In genomic region chr1:230632273-230632873, GRCh38 we compare ENCODE assay signal across 8 cellular contexts. TPM values are rescaled to one million over a fixed set of nuclear protein-coding genes. Genes with fewer than 3 reads are reported as not detected.
DNase-seq lines count a peak whose midpoint lies in the region; ATAC-seq and TF ChIP-seq lines count a peak whose summit lies in the region.

No MANE protein-coding gene starts in this region.

- TF ChIP-seq POLR2A in IMR-90 (IDR thresholded peaks at IDR 0.05; ENCODE audit: low read depth, low read length) (no peak), esophagus squamous epithelium (IDR thresholded peaks at IDR 0.05) (no peak)

- H3K4ac ChIP-seq in IMR-90 (ENCODE audit: low read depth, low read length), result no peak overlapping the region
- no peak overlapping the region for H3K4ac ChIP-seq in neuronal stem cell (ENCODE audit: low read length)

- dilution Hi-C loops in IMR-90 (cut with HindIII; ENCODE audit: low sequenced_read_pairs, unreplicated experiment), result no loop called here

- H3K27ac Mint-ChIP-seq in activated CD4-positive, alpha-beta memory T cell treated with anti-CD3 and anti-CD28 coated beads for 36 hours, result no peak overlapping the region
- H3K27ac Mint-ChIP-seq in activated CD4-positive, alpha-beta memory T cell treated with anti-CD3 and anti-CD28 coated beads, Interleukin-2, amount 10 ng/mL, durations not matched to agents 7 days and 5 days, result no peak overlapping the region

- intact Hi-C loops in activated CD4-positive, alpha-beta memory T cell treated with anti-CD3 and anti-CD28 coated beads for 36 hours (cut with micrococcal nuclease), result no loop called here
- intact Hi-C loops in IMR-90 (cut with micrococcal nuclease) (loop anchor here (1.0 kb wide), 1 partner anchor 141 kb away; no protein-coding TSS in a partner anchor), esophagus squamous epithelium (cut with DNase I) (no loop called here)

- ATAC-seq in IMR-90 (ENCODE audit: low read depth) (peak; percentile 80), HG03457 (IDR thresholded peaks at IDR 0.05; ENCODE audit: unreplicated experiment) (no peak)

- H2BK5ac ChIP-seq in IMR-90 (ENCODE audit: low read depth, low read length, poor library complexity, severe bottlenecking), result no peak overlapping the region
- H2BK5ac ChIP-seq in neuronal stem cell (ENCODE audit: low read length), result no peak overlapping the region

- H2BK15ac ChIP-seq in IMR-90 (ENCODE audit: low read depth, low read length), result no peak overlapping the region
- no peak overlapping the region for H2BK15ac ChIP-seq in neuronal stem cell (ENCODE audit: low read length)

- no peak overlapping the region for H3K27ac ChIP-seq in IMR-90 (ENCODE audit: insufficient read depth, low read length)
- no peak overlapping the region for H3K27ac ChIP-seq in neuronal stem cell (replicated peaks; ENCODE audit: low read length)
- no peak overlapping the region for H3K27ac ChIP-seq in esophagus squamous epithelium

- no peak overlapping the region for H3K4me3 ChIP-seq in IMR-90 (ENCODE audit: insufficient read depth, low read depth, low read length)
- H3K4me3 ChIP-seq in fibroblast of pulmonary artery (replicated peaks; ENCODE audit: low read depth, low read length), result no peak overlapping the region
- no peak overlapping the region for H3K4me3 ChIP-seq in neuronal stem cell (ENCODE audit: low read length in 2 of 2)
- H3K4me3 ChIP-seq in esophagus squamous epithelium, result no peak overlapping the region

- H3K36me3 Mint-ChIP-seq in activated CD4-positive, alpha-beta memory T cell treated with anti-CD3 and anti-CD28 coated beads for 36 hours, result no peaks in the 10 kb centered on the region
- no peaks in the 10 kb centered on the region for H3K36me3 Mint-ChIP-seq in activated CD4-positive, alpha-beta memory T cell treated with anti-CD3 and anti-CD28 coated beads, Interleukin-2, amount 10 ng/mL, durations not matched to agents 7 days and 5 days (ENCODE audit: low read depth)

- WGBS in IMR-90 (ENCODE audit: extremely low coverage in 2 of 2, insufficient read length in 1 of 2), 2 experiments, result no CpG with 5 or more reads among the region's 4 CpGs
- WGBS in neuronal stem cell (ENCODE audit: extremely low coverage in 2 of 2, insufficient read length in 2 of 2, insufficient replicate concordance in 1 of 2), 2 donors, result no CpG with 5 or more reads among the region's 4 CpGs
- 51 to 82% methylated on average over 4 of the region's 4 CpGs for WGBS in esophagus squamous epithelium, 2 donors

- no peak overlapping the region for H4K8ac ChIP-seq in IMR-90 (ENCODE audit: low read depth in 2 of 2, low read length in 2 of 2)
- H4K8ac ChIP-seq in neuronal stem cell (ENCODE audit: low read depth, low read length), result no peak overlapping the region

- H2AFZ ChIP-seq in IMR-90 (replicated peaks; ENCODE audit: low read length, poor library complexity) (no peak overlapping the region), neuronal stem cell (ENCODE audit: low read length) (peak overlapping the region; percentile 71)

- H3K9me3 ChIP-seq in IMR-90 (ENCODE audit: control insufficient read depth, insufficient read depth, low read length) (no peaks in the 10 kb centered on the region), neuronal stem cell (replicated peaks in 1 of 2; ENCODE audit: control insufficient read depth in 2 of 2, insufficient read depth in 1 of 2, low read depth in 1 of 2, low read length in 2 of 2) (no peaks in the 10 kb centered on the region), esophagus squamous epithelium (no peaks in the 10 kb centered on the region)

- peak; percentile 23 for DNase-seq in activated CD4-positive, alpha-beta memory T cell treated with anti-CD3 and anti-CD28 coated beads for 36 hours
- DNase-seq in activated CD4-positive, alpha-beta memory T cell treated with anti-CD3 and anti-CD28 coated beads, Interleukin-2, amount 10 ng/mL, durations not matched to agents 7 days and 5 days, result no peak
- DNase-seq in IMR-90 (peak; percentile 24), SHP77 treated with DMSO at 0.1 percent for 48 hours (lab: John Stamatoyannopoulos, UW) (peak; percentile 76), fibroblast of pulmonary artery (ENCODE audit: low read depth) (peak; percentile 38), neuronal stem cell (ENCODE audit: low spot score) (peak; percentile 12), esophagus squamous epithelium (lab: John Stamatoyannopoulos, UW) (no peak)

- no peak overlapping the region for H3K18ac ChIP-seq in IMR-90 (ENCODE audit: low read depth, low read length)
- no peak overlapping the region for H3K18ac ChIP-seq in neuronal stem cell (ENCODE audit: low read length)

- H2BK120ac ChIP-seq in IMR-90 (ENCODE audit: low read depth, low read length) (no peak overlapping the region), neuronal stem cell (ENCODE audit: low read depth, low read length) (no peak overlapping the region)

- H3K36me3 ChIP-seq in IMR-90 (ENCODE audit: control insufficient read depth, insufficient read depth, low read length) (no peaks in the 10 kb centered on the region), neuronal stem cell (replicated peaks in 1 of 2; ENCODE audit: control insufficient read depth in 2 of 2, insufficient read depth in 2 of 2, low read length in 2 of 2) (no peaks in the 10 kb centered on the region), esophagus squamous epithelium (no peaks in the 10 kb centered on the region)

- BruUV-seq in IMR-90 (replicated peaks; lab: Mats Ljungman, UMichigan), result no TSS peak

- no peak overlapping the region for H4K5ac ChIP-seq in IMR-90 (ENCODE audit: low read depth, low read length)

- H3K56ac ChIP-seq in IMR-90 (ENCODE audit: extremely low read depth, insufficient read depth, low read length), result no peak overlapping the region

- POLR2A ChIA-PET in activated CD4-positive, alpha-beta memory T cell treated with anti-CD3 and anti-CD28 coated beads for 36 hours (lab: Charles Lee), result no interaction called here
- POLR2A ChIA-PET in activated CD4-positive, alpha-beta memory T cell treated with anti-CD3 and anti-CD28 coated beads, Interleukin-2, amount 10 ng/mL, durations not matched to agents 7 days and 5 days (lab: Charles Lee), result no interaction called here
- POLR2A ChIA-PET in IMR-90 (lab: Charles Lee; ENCODE audit: unreplicated experiment), result no interaction called here

- H3K23ac ChIP-seq in IMR-90 (ENCODE audit: low read depth, low read length) (no peak overlapping the region), neuronal stem cell (ENCODE audit: low read depth, low read length, poor library complexity) (no peak overlapping the region)

- peaks cover 10% of the 10 kb centered on the region for H3K4me1 Mint-ChIP-seq in activated CD4-positive, alpha-beta memory T cell treated with anti-CD3 and anti-CD28 coated beads for 36 hours (ENCODE audit: low read depth)
- H3K4me1 Mint-ChIP-seq in activated CD4-positive, alpha-beta memory T cell treated with anti-CD3 and anti-CD28 coated beads, Interleukin-2, amount 10 ng/mL, durations not matched to agents 7 days and 5 days, result no peaks in the 10 kb centered on the region

- H2BK20ac ChIP-seq in IMR-90 (ENCODE audit: low read depth, low read length), result no peak overlapping the region

- H3K14ac ChIP-seq in IMR-90 (replicated peaks; ENCODE audit: low read depth, low read length) (no peak overlapping the region), neuronal stem cell (ENCODE audit: low read length) (no peak overlapping the region)

- H4K20me1 ChIP-seq in IMR-90 (ENCODE audit: insufficient read depth, low read length), result no peaks in the 10 kb centered on the region

- H3K79me1 ChIP-seq in IMR-90 (ENCODE audit: low read depth in 1 of 2, low read length in 2 of 2) (no peaks in the 10 kb centered on the region), neuronal stem cell (ENCODE audit: low read depth, low read length) (no peaks in the 10 kb centered on the region)

- H2BK12ac ChIP-seq in neuronal stem cell (ENCODE audit: low read length), result no peak overlapping the region

- H3K9me1 ChIP-seq in IMR-90 (ENCODE audit: insufficient read depth, low read length), result no peaks in the 10 kb centered on the region

- peak; percentile 61 for TF ChIP-seq RAD21 in IMR-90 (IDR thresholded peaks at IDR 0.05; ENCODE audit: low read length)

- peaks cover 14% of the 10 kb centered on the region for H3K27me3 Mint-ChIP-seq in activated CD4-positive, alpha-beta memory T cell treated with anti-CD3 and anti-CD28 coated beads for 36 hours
- H3K27me3 Mint-ChIP-seq in activated CD4-positive, alpha-beta memory T cell treated with anti-CD3 and anti-CD28 coated beads, Interleukin-2, amount 10 ng/mL, durations not matched to agents 7 days and 5 days, result peaks cover 16% of the 10 kb centered on the region

- no peak overlapping the region for H4K91ac ChIP-seq in IMR-90 (ENCODE audit: insufficient read depth, low read depth, low read length)
- H4K91ac ChIP-seq in neuronal stem cell (ENCODE audit: low read depth, low read length, poor library complexity), result no peak overlapping the region

- H3K9ac ChIP-seq in IMR-90 (ENCODE audit: low read depth, low read length), result no peak overlapping the region
- no peak overlapping the region for H3K9ac ChIP-seq in neuronal stem cell (ENCODE audit: low read depth, low read length, poor library complexity)

- H3K4me1 ChIP-seq in IMR-90 (ENCODE audit: control insufficient read depth, insufficient read depth, low read length) (no peaks in the 10 kb centered on the region), neuronal stem cell (ENCODE audit: control insufficient read depth in 2 of 2, insufficient read depth in 1 of 2, low read depth in 1 of 2, low read length in 2 of 2) (peaks cover 4 to 6% of the 10 kb centered on the region in 2 donors), esophagus squamous epithelium (no peaks in the 10 kb centered on the region)

- CTCF ChIA-PET in activated CD4-positive, alpha-beta memory T cell treated with anti-CD3 and anti-CD28 coated beads for 36 hours (lab: Charles Lee), result interaction anchor here (0.7 kb wide), 1 partner anchor 376 kb away, joined by 3 read pairs; no protein-coding TSS in a partner anchor
- CTCF ChIA-PET in activated CD4-positive, alpha-beta memory T cell treated with anti-CD3 and anti-CD28 coated beads, Interleukin-2, amount 10 ng/mL, durations not matched to agents 7 days and 5 days (lab: Charles Lee), result no interaction called here
- CTCF ChIA-PET in IMR-90 (lab: Yijun Ruan, JAX), result interaction anchor here (0.8 kb wide), 1 partner anchor 140 kb away, joined by 4 read pairs; no protein-coding TSS in a partner anchor

- H3K9me3 Mint-ChIP-seq in activated CD4-positive, alpha-beta memory T cell treated with anti-CD3 and anti-CD28 coated beads for 36 hours, result no peaks in the 10 kb centered on the region
- H3K9me3 Mint-ChIP-seq in activated CD4-positive, alpha-beta memory T cell treated with anti-CD3 and anti-CD28 coated beads, Interleukin-2, amount 10 ng/mL, durations not matched to agents 7 days and 5 days, result no peaks in the 10 kb centered on the region

- H3K4me3 Mint-ChIP-seq in activated CD4-positive, alpha-beta memory T cell treated with anti-CD3 and anti-CD28 coated beads for 36 hours, result no peak overlapping the region
- no peak overlapping the region for H3K4me3 Mint-ChIP-seq in activated CD4-positive, alpha-beta memory T cell treated with anti-CD3 and anti-CD28 coated beads, Interleukin-2, amount 10 ng/mL, durations not matched to agents 7 days and 5 days

- no peak overlapping the region for H3K4me2 ChIP-seq in IMR-90 (ENCODE audit: low read depth, low read length)
- no peak overlapping the region for H3K4me2 ChIP-seq in neuronal stem cell (ENCODE audit: insufficient read depth, low read length, poor library complexity, severe bottlenecking)

- in situ Hi-C loops in IMR-90 (cut with MboI; ENCODE audit: low sequenced_read_pairs), result no loop called here

- H2AK9ac ChIP-seq in IMR-90 (replicated peaks; ENCODE audit: low read depth, low read length, poor library complexity), result no peak overlapping the region

- H3K27me3 ChIP-seq in IMR-90 (ENCODE audit: control insufficient read depth, insufficient read depth, low read length) (peaks cover 6% of the 10 kb centered on the region), neuronal stem cell (ENCODE audit: control insufficient read depth in 3 of 3, insufficient read depth in 3 of 3, low read depth in 1 of 3, low read length in 3 of 3) (peaks cover 0 to 6% (median 0%) of the 10 kb centered on the region in 3 experiments), esophagus squamous epithelium (peaks cover 0 to 33% (median 0%) of the 10 kb centered on the region in 4 donors)

- no peak overlapping the region for H2AK5ac ChIP-seq in IMR-90 (ENCODE audit: low read depth, low read length)
- no peak overlapping the region for H2AK5ac ChIP-seq in neuronal stem cell (ENCODE audit: low read depth, low read length)

- TF ChIP-seq CTCF in IMR-90 (conservative IDR thresholded peaks at IDR 0.05; ENCODE audit: low read depth, low read length) (peak; percentile 51), fibroblast of pulmonary artery (IDR thresholded peaks at IDR 0.05; ENCODE audit: low read length, missing control alignments) (peak; percentile 56), esophagus squamous epithelium (IDR thresholded peaks at IDR 0.05) (peak in 3 of 6 experiments; percentile 6 to 48 (median 22))

RNA-seq across cellular contexts. Expression of gene COG2, which starts 9.9 kb away (rescaled TPM):
- 10 to 100 TPM; 29.6 to 32.3 TPM for total RNA-seq in activated CD4-positive, alpha-beta memory T cell treated with anti-CD3 and anti-CD28 coated beads for 36 hours
- total RNA-seq in activated CD4-positive, alpha-beta memory T cell treated with anti-CD3 and anti-CD28 coated beads, Interleukin-2, amount 10 ng/mL, durations not matched to agents 7 days and 5 days, result 10 to 100 TPM; 22.3 to 29.1 TPM
- total RNA-seq in IMR-90 (2012; rRNA removed), result 16.7 and 17.8 TPM in 2 replicates
- 9.0 and 9.1 TPM in 2 replicates for polyA plus RNA-seq in IMR-90 (2012; rRNA removed)
- 2.3 and 3.3 TPM in 2 replicates for polyA plus RNA-seq in IMR-90 (2012; cell fraction: cytosol; rRNA removed)
- 5.1 and 21.7 TPM in 2 replicates for polyA plus RNA-seq in IMR-90 (2012; cell fraction: nucleus; rRNA removed; ENCODE audit: low replicate concordance)
- 18.8 TPM for polyA plus RNA-seq in neuronal stem cell (2013, experiment 1 of 2)
- polyA plus RNA-seq in neuronal stem cell (2013, experiment 2 of 2), result 18.5 TPM
- 10 to 100 TPM; 12.7 to 27.7 (median 18.5) TPM for total RNA-seq in esophagus squamous epithelium

Comparison
In these comparisons a context has a peak if more than half of its experiments do, and no peak if none do; other contexts are left out.
1. DNase-seq: peak in activated CD4-positive, alpha-beta memory T cell treated with anti-CD3 and anti-CD28 coated beads for 36 hours (single experiment), IMR-90 (single experiment), SHP77 treated with DMSO at 0.1 percent for 48 hours (single experiment), fibroblast of pulmonary artery (single experiment) and neuronal stem cell (single experiment); none in activated CD4-positive, alpha-beta memory T cell treated with anti-CD3 and anti-CD28 coated beads, Interleukin-2, amount 10 ng/mL, durations not matched to agents 7 days and 5 days (single experiment) and esophagus squamous epithelium (single experiment).